Comparison of ENCODE assay signal across 15 cellular contexts in the genomic region with DNA sequence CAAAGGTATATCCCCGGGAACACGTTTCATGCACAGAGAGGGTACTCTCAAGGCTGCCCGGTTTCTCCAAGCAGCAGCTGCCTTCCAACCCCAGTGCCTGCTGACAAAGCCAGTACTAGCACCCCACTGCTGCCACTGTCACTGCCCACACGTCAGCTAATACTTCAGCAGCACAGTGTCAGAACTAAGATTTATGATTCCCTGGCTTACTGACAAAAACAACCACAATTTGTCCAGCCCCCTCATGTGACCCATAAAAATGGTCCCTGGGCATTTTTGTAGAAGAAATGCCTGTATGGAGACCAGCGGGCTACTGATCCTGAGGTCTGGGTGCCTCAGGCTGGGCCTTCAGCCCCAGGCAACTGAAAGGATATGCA. TPM values are rescaled to one million over a fixed set of nuclear protein-coding genes. Genes with fewer than 3 reads are reported as not detected.
DNase-seq lines count a peak whose midpoint lies in the region; ATAC-seq, FAIRE-seq and TF ChIP-seq lines count a peak whose summit lies in the region.
"Had no signal": no experiment of that assay in that cellular context is flagged by ENCODE, and none has a peak within 500 bp of the region (broad histone marks: within the 10 kb centered on the region; RNA-seq: fewer than 3 reads in every experiment).

No MANE protein-coding gene starts in this region.

- no peaks in the 10 kb centered on the region for H3F3A ChIP-seq in PC-3 (ENCODE audit: low read length, unreplicated experiment)

- H3K4ac ChIP-seq in mesendoderm (ENCODE audit: low read depth, low read length), result no peak overlapping the region

- no peak overlapping the region for H2BK120ac ChIP-seq in mesendoderm (ENCODE audit: low read depth, low read length)

- CTCF ChIA-PET in K562 (lab: Yijun Ruan, JAX; ENCODE audit: low intra/inter-chr PET ratio), result no interaction called here
- CTCF ChIA-PET in PC-3 (lab: Charles Lee), result no interaction called here

- H2BK5ac ChIP-seq in mesendoderm (ENCODE audit: low read length), result no peak overlapping the region

- H3K4me3 ChIP-seq in BLaER1 (no peak overlapping the region), K562 (no peak overlapping the region), mesendoderm (ENCODE audit: low read length) (no peak overlapping the region), PC-3 (ENCODE audit: low read length) (no peak overlapping the region)

- H3K27ac ChIP-seq in BLaER1 (peak overlapping the region; percentile 53; the same call in 1 of the 2 replicates), K562 (ENCODE audit: extremely low read depth, low read depth, low read length) (no peak overlapping the region), mesendoderm (ENCODE audit: low read depth, low read length) (no peak overlapping the region), PC-3 (ENCODE audit: low read length) (no peak overlapping the region)

- TF ChIP-seq POLR2A in K562 (conservative IDR thresholded peaks at IDR 0.05), result no peak

- in situ Hi-C loops in K562 (cut with MboI), result no loop called here

- H4K20me1 ChIP-seq in BLaER1, result no peaks in the 10 kb centered on the region
- no peaks in the 10 kb centered on the region for H4K20me1 ChIP-seq in K562 (replicated peaks; ENCODE audit: control insufficient read depth, insufficient read depth, low read length)
- H4K20me1 ChIP-seq in PC-3 (ENCODE audit: low read length), result no peaks in the 10 kb centered on the region

- no peaks in the 10 kb centered on the region for H3K79me2 ChIP-seq in K562 (ENCODE audit: control insufficient read depth, insufficient read depth, low read length)
- H3K79me2 ChIP-seq in mesendoderm (ENCODE audit: control insufficient read depth, insufficient read depth, low read length), result no peaks in the 10 kb centered on the region
- no peaks in the 10 kb centered on the region for H3K79me2 ChIP-seq in PC-3 (ENCODE audit: low read length)

- H2BK15ac ChIP-seq in mesendoderm (replicated peaks; ENCODE audit: low read depth), result no peak overlapping the region

- no peaks in the 10 kb centered on the region; the same call in 1 of the 2 replicates for H3K27me3 Mint-ChIP-seq in HFFc6 (ENCODE audit: insufficient read depth)

- ATAC-seq in K562 (no peak), PC-3 (no peak), HG03571 (IDR thresholded peaks at IDR 0.05; ENCODE audit: unreplicated experiment) (no peak)

- POLR2A ChIA-PET in K562 (lab: Yijun Ruan, JAX) (interaction anchor here (0.5 kb wide), 1 partner anchor 21 kb away, joined by 3 read pairs; no protein-coding TSS in a partner anchor), PC-3 (lab: Charles Lee; ENCODE audit: unreplicated experiment) (no interaction called here)

- H3K36me3 ChIP-seq in BLaER1 (peaks cover 9% of the 10 kb centered on the region), K562 (ENCODE audit: control insufficient read depth, insufficient read depth, low read length) (peaks cover 9% of the 10 kb centered on the region; the same call in 2 of the 3 replicates), mesendoderm (ENCODE audit: control insufficient read depth, insufficient read depth, low read length) (peaks cover 3% of the 10 kb centered on the region), PC-3 (ENCODE audit: low read depth, low read length) (no peaks in the 10 kb centered on the region)

- TF ChIP-seq CTCF in HFFc6 (IDR thresholded peaks at IDR 0.05) (no peak), K562 (IDR thresholded peaks at IDR 0.05 in 2 of 3, conservative IDR thresholded peaks at IDR 0.05 in 1 of 3; ENCODE audit: insufficient read depth in 2 of 3, low read depth in 1 of 3, low read length in 3 of 3) (no peak), PC-3 (conservative IDR thresholded peaks at IDR 0.05; ENCODE audit: low read depth, low read length) (no peak)

- H3K4me2 ChIP-seq in BLaER1 (peak overlapping the region; percentile 78), K562 (ENCODE audit: insufficient read depth, low read length) (no peak overlapping the region), mesendoderm (ENCODE audit: low read length) (no peak overlapping the region), PC-3 (ENCODE audit: low read length) (no peak overlapping the region)

- H3K36me3 Mint-ChIP-seq in HFFc6 (ENCODE audit: low read depth), result peaks cover 38% of the 10 kb centered on the region

- no peak overlapping the region for H3K27ac Mint-ChIP-seq in HFFc6
- H3K27ac Mint-ChIP-seq: activated naive CD4-positive, alpha-beta T cell treated with anti-CD3 and anti-CD28 coated beads, Interleukin-2, amount 10 ng/mL, durations not matched to agents 7 days and 5 days had no signal

- peak overlapping the region; percentile 15; the same call in 1 of the 2 replicates for H3K4me3 Mint-ChIP-seq in HFFc6
- H3K4me3 Mint-ChIP-seq: activated naive CD4-positive, alpha-beta T cell treated with anti-CD3 and anti-CD28 coated beads, Interleukin-2, amount 10 ng/mL, durations not matched to agents 7 days and 5 days had no signal

- no peak overlapping the region for H3K23ac ChIP-seq in mesendoderm (ENCODE audit: low read length)

- BruUV-seq in K562 (replicated peaks; lab: Mats Ljungman, UMichigan) (no TSS peak), PC-3 (replicated peaks; lab: Mats Ljungman, UMichigan) (no TSS peak)

- H3K4me1 ChIP-seq in BLaER1 (peaks cover 73% of the 10 kb centered on the region), K562 (replicated peaks in 1 of 2; ENCODE audit: control insufficient read depth in 2 of 2, insufficient read depth in 2 of 2, low read length in 2 of 2) (peaks cover 16 to 27% of the 10 kb centered on the region in 2 experiments), mesendoderm (ENCODE audit: control insufficient read depth, low read depth, low read length) (no peaks in the 10 kb centered on the region), PC-3 (ENCODE audit: insufficient read depth, low read length) (peaks cover 8% of the 10 kb centered on the region; the same call in 1 of the 2 replicates)

- peaks cover 66% of the 10 kb centered on the region for H3K4me1 Mint-ChIP-seq in HFFc6 (ENCODE audit: low read depth)

- FAIRE-seq in K562 (lab: Jason Lieb, UNC), result peak; percentile 78
- FAIRE-seq: islet of Langerhans had no signal

- H3K9me3 ChIP-seq in BLaER1, result no peaks in the 10 kb centered on the region
- H3K9me3 ChIP-seq in K562 (replicated peaks; ENCODE audit: control insufficient read depth, insufficient read depth, low read depth, low read length), result no peaks in the 10 kb centered on the region
- H3K9me3 ChIP-seq in PC-3 (ENCODE audit: low read length), result no peaks in the 10 kb centered on the region

- no peak overlapping the region for H4K5ac ChIP-seq in mesendoderm (ENCODE audit: low read length)

- H3K18ac ChIP-seq in mesendoderm (ENCODE audit: low read length), result no peak overlapping the region

- H3K9ac ChIP-seq in BLaER1 (peak overlapping the region; percentile 47; the same call in 1 of the 2 replicates), K562 (ENCODE audit: insufficient read depth in 1 of 2, low read depth in 2 of 2, low read length in 2 of 2) (peak overlapping the region in 1 of 2 experiments; percentile 69; a peak in 1 of 4 replicates), mesendoderm (ENCODE audit: low read length) (no peak overlapping the region), PC-3 (ENCODE audit: low read length) (no peak overlapping the region)

- 49% methylated on average over 5 of the region's 5 CpGs for WGBS in K562 (ENCODE audit: insufficient coverage, low coverage, missing lambda C conversion rate)
- WGBS in mesendoderm (ENCODE audit: extremely low coverage, insufficient coverage, low lambda C conversion rate), result no CpG with 5 or more reads among the region's 5 CpGs

- no peak overlapping the region for H3K56ac ChIP-seq in mesendoderm (ENCODE audit: low read length)

- no peaks in the 10 kb centered on the region for H3K79me1 ChIP-seq in mesendoderm (ENCODE audit: low read length)

- H2AK5ac ChIP-seq in mesendoderm (ENCODE audit: low read length), result no peak overlapping the region

- intact Hi-C loops in K562 (cut with micrococcal nuclease), result no loop called here
- intact Hi-C loops in PC-3 (cut with micrococcal nuclease), result no loop called here

- H3K9me3 Mint-ChIP-seq in HFFc6, result no peaks in the 10 kb centered on the region
- H3K9me3 Mint-ChIP-seq: activated naive CD4-positive, alpha-beta T cell treated with anti-CD3 and anti-CD28 coated beads, Interleukin-2, amount 10 ng/mL, durations not matched to agents 7 days and 5 days had no signal

- no peaks in the 10 kb centered on the region for H3K27me3 ChIP-seq in BLaER1
- H3K27me3 ChIP-seq in K562 (ENCODE audit: control insufficient read depth in 2 of 2, insufficient read depth in 2 of 2, low read length in 2 of 2), result no peaks in the 10 kb centered on the region; a peak in 1 of 5 replicates
- H3K27me3 ChIP-seq in mesendoderm (ENCODE audit: insufficient read depth, low read length, poor library complexity), result no peaks in the 10 kb centered on the region
- H3K27me3 ChIP-seq in PC-3 (ENCODE audit: low read length), result no peaks in the 10 kb centered on the region

- TF ChIP-seq EP300 in K562 (IDR thresholded peaks at IDR 0.05; ENCODE audit: low read length), result no peak

- no peaks in the 10 kb centered on the region for H3K9me2 ChIP-seq in PC-3 (replicated peaks; ENCODE audit: low read length)

- H4K8ac ChIP-seq in mesendoderm (ENCODE audit: low read depth, low read length), result no peak overlapping the region

- TF ChIP-seq RAD21 in K562 (CRISPR knock-in tag; conservative IDR thresholded peaks at IDR 0.05 in 1 of 2, IDR thresholded peaks at IDR 0.05 in 1 of 2), result no peak

- no peak for DNase-seq in HFFc6
- peak in 2 of 4 experiments; percentile 53 to 57 for DNase-seq in K562 (ENCODE audit: extremely low read depth in 1 of 4, low spot score in 3 of 4)
- DNase-seq in mesendoderm, result peak; percentile 25
- no peak for DNase-seq in stimulated activated CD4-positive, alpha-beta T cell treated with anti-CD3 and anti-CD28 coated beads, Interleukin-4, amount 100 ng/mL, for 4 hours
- no peak for DNase-seq in PC-3
- no peak for DNase-seq in hepatic stellate cell (ENCODE audit: low spot score)
- DNase-seq: activated naive CD4-positive, alpha-beta T cell treated with anti-CD3 and anti-CD28 coated beads, Interleukin-2, amount 10 ng/mL, durations not matched to agents 7 days and 5 days; AML-193; stimulated activated CD8-positive, alpha-beta memory T cell treated with anti-CD3 and anti-CD28 coated beads, Interleukin-4, amount 100 ng/mL, for 48 hours had no signal

- H2AFZ ChIP-seq in K562 (ENCODE audit: low read depth, low read length) (no peak overlapping the region), PC-3 (ENCODE audit: low read length) (no peak overlapping the region)

- no peaks in the 10 kb centered on the region for H3K9me1 ChIP-seq in K562 (ENCODE audit: control insufficient read depth, insufficient read depth, low read length)

RNA-seq across cellular contexts. Expression of gene WDR91, which starts 2.9 kb away (rescaled TPM):
- total RNA-seq in HFFc6 (2021; fragmentation: NEBNext Ultra II Directional; extraction: Animal tissue kit (Norgen Biotek cat#: 25700)), result 10 to 100 TPM in 4 of 6 experiments, 1 to 10 TPM in 2; 7.5 to 12.4 (median 10.4) TPM
- total RNA-seq in K562 (2011; cell fraction: chromatin; rRNA removed; ENCODE audit: low replicate concordance), result 28.4 and 48.4 TPM in 2 replicates
- total RNA-seq in K562 (2011; cell fraction: nucleolus; rRNA removed), result 26.5 and 27.3 TPM in 2 replicates
- total RNA-seq in K562 (2011; cell fraction: nucleoplasm; rRNA removed), result 18.5 and 26.3 TPM in 2 replicates
- 10.1 and 12.0 TPM in 2 replicates for total RNA-seq in K562 (2014; rRNA removed)
- 4.9 and 5.8 TPM in 2 replicates for total RNA-seq in K562 (2014; rRNA removed; fragmentation: Illumina TruSeq; extraction: Trizol)
- 9.2 and 10.7 TPM in 2 replicates for total RNA-seq in K562 (2015; rRNA removed; fragmentation: Illumina TruSeq; extraction: Trizol)
- total RNA-seq in K562 (2021), result 12.1 and 18.2 TPM in 2 replicates
- 12.9 and 15.0 TPM in 2 replicates for polyA plus RNA-seq in K562 (2011; rRNA removed)
- 18.4 and 21.1 TPM in 2 replicates for polyA plus RNA-seq in K562 (2011; cell fraction: cytosol; rRNA removed)
- polyA plus RNA-seq in K562 (2011; cell fraction: nucleus; rRNA removed), result 69.8 and 70.6 TPM in 2 replicates
- polyA plus RNA-seq in K562 (2012), result 8.7 and 11.6 TPM in 2 replicates
- polyA plus RNA-seq in K562 (2014; fragmentation: Illumina TruSeq; extraction: Trizol), result 7.7 and 9.8 TPM in 2 replicates
- 1 to 10 TPM; 1.9 to 2.1 TPM for polyA plus RNA-seq in K562 (2014; fragmentation: Nextera tagmentation; extraction: Ambion mirVana)
- polyA plus RNA-seq in K562 (2014; rRNA removed), result 11.9 and 17.4 TPM in 2 replicates
- 8.4 and 9.3 TPM in 2 replicates for polyA minus RNA-seq in K562 (2011; rRNA and poly(A)+ RNA removed)
- polyA minus RNA-seq in K562 (2011; cell fraction: cytosol; rRNA and poly(A)+ RNA removed), result 8.6 and 9.1 TPM in 2 replicates
- polyA minus RNA-seq in K562 (2011; cell fraction: nucleus; rRNA and poly(A)+ RNA removed), result 15.2 and 24.0 TPM in 2 replicates
- 4.4 TPM for polyA plus RNA-seq in mesendoderm (2013, experiment 1 of 2)
- 4.7 TPM for polyA plus RNA-seq in mesendoderm (2013, experiment 2 of 2)
- total RNA-seq in PC-3 (2014; rRNA removed), result 12.3 and 23.0 TPM in 2 replicates

RNA-seq across cellular contexts. Expression of gene STRA8, which starts 25.2 kb away (rescaled TPM):
- not detected for total RNA-seq in HFFc6 (2021; fragmentation: NEBNext Ultra II Directional; extraction: Animal tissue kit (Norgen Biotek cat#: 25700))
- not detected in 2 replicates for total RNA-seq in K562 (2011; cell fraction: chromatin; rRNA removed; ENCODE audit: low replicate concordance)
- not detected in 2 replicates for total RNA-seq in K562 (2011; cell fraction: nucleolus; rRNA removed)
- total RNA-seq in K562 (2011; cell fraction: nucleoplasm; rRNA removed), result not detected in 2 replicates
- total RNA-seq in K562 (2014; rRNA removed) (not detected in 2 replicates), K562 (2014; rRNA removed; fragmentation: Illumina TruSeq; extraction: Trizol) (not detected in 2 replicates), K562 (2015; rRNA removed; fragmentation: Illumina TruSeq; extraction: Trizol) (not detected in 2 replicates), K562 (2021) (not detected in 2 replicates), PC-3 (2014; rRNA removed) (not detected in 2 replicates)
- polyA plus RNA-seq in K562 (2011; rRNA removed) (not detected in 2 replicates), K562 (2014; fragmentation: Illumina TruSeq; extraction: Trizol) (not detected in 2 replicates), K562 (2014; fragmentation: Nextera tagmentation; extraction: Ambion mirVana) (not detected), K562 (2014; rRNA removed) (not detected in 2 replicates)
- polyA plus RNA-seq in K562 (2011; cell fraction: cytosol; rRNA removed), result not detected in 2 replicates
- not detected in 2 replicates for polyA plus RNA-seq in K562 (2011; cell fraction: nucleus; rRNA removed)
- not detected in 2 replicates for polyA plus RNA-seq in K562 (2012)
- not detected in 2 replicates for polyA minus RNA-seq in K562 (2011; rRNA and poly(A)+ RNA removed)
- polyA minus RNA-seq in K562 (2011; cell fraction: cytosol; rRNA and poly(A)+ RNA removed), result not detected in 2 replicates
- polyA minus RNA-seq in K562 (2011; cell fraction: nucleus; rRNA and poly(A)+ RNA removed), result not detected in 2 replicates
- not detected for polyA plus RNA-seq in mesendoderm (2013, experiment 1 of 2)
- not detected for polyA plus RNA-seq in mesendoderm (2013, experiment 2 of 2)
- total RNA-seq: cerebellum; omental fat pad; T-helper 2 cell treated with Interferon-gamma antibody and Interleukin-4, amounts not matched to agents 100 ng/mL and 5 ng/mL, for 36 hours had no signal

RNA-seq across cellular contexts. Expression of gene CYREN, which starts 37.9 kb away (rescaled TPM):
- 10 to 100 TPM; 26.4 to 32.8 (median 30.0) TPM for total RNA-seq in HFFc6 (2021; fragmentation: NEBNext Ultra II Directional; extraction: Animal tissue kit (Norgen Biotek cat#: 25700))
- 74.7 and 156 TPM in 2 replicates for total RNA-seq in K562 (2011; cell fraction: chromatin; rRNA removed; ENCODE audit: low replicate concordance)
- 93.6 and 122 TPM in 2 replicates for total RNA-seq in K562 (2011; cell fraction: nucleolus; rRNA removed)
- 99.6 and 104 TPM in 2 replicates for total RNA-seq in K562 (2011; cell fraction: nucleoplasm; rRNA removed)
- total RNA-seq in K562 (2014; rRNA removed) (108 and 116 TPM in 2 replicates), K562 (2014; rRNA removed; fragmentation: Illumina TruSeq; extraction: Trizol) (73.8 and 79.8 TPM in 2 replicates), K562 (2015; rRNA removed; fragmentation: Illumina TruSeq; extraction: Trizol) (94.7 and 97.3 TPM in 2 replicates), K562 (2021) (93.9 and 102 TPM in 2 replicates), PC-3 (2014; rRNA removed) (48.2 and 66.8 TPM in 2 replicates)
- polyA plus RNA-seq in K562 (2011; rRNA removed) (70.3 and 76.7 TPM in 2 replicates), K562 (2014; fragmentation: Illumina TruSeq; extraction: Trizol) (88.8 and 93.4 TPM in 2 replicates), K562 (2014; fragmentation: Nextera tagmentation; extraction: Ambion mirVana) (10 to 100 TPM; 13.9 to 25.5 TPM), K562 (2014; rRNA removed) (87.2 and 91.9 TPM in 2 replicates)
- 64.8 and 71.7 TPM in 2 replicates for polyA plus RNA-seq in K562 (2011; cell fraction: cytosol; rRNA removed)
- 63.9 and 68.6 TPM in 2 replicates for polyA plus RNA-seq in K562 (2011; cell fraction: nucleus; rRNA removed)
- 76.0 and 88.6 TPM in 2 replicates for polyA plus RNA-seq in K562 (2012)
- 91.4 and 96.8 TPM in 2 replicates for polyA minus RNA-seq in K562 (2011; rRNA and poly(A)+ RNA removed)
- 41.0 and 42.8 TPM in 2 replicates for polyA minus RNA-seq in K562 (2011; cell fraction: cytosol; rRNA and poly(A)+ RNA removed)
- 68.5 and 107 TPM in 2 replicates for polyA minus RNA-seq in K562 (2011; cell fraction: nucleus; rRNA and poly(A)+ RNA removed)
- polyA plus RNA-seq in mesendoderm (2013, experiment 1 of 2), result 32.4 TPM
- polyA plus RNA-seq in mesendoderm (2013, experiment 2 of 2), result 31.9 TPM
